ENCODE assay signal across 9 cellular contexts in genomic region chr1:161226320-161226711, GRCh38. TPM values are rescaled to one million over a fixed set of nuclear protein-coding genes. Genes with fewer than 3 reads are reported as not detected.
DNase-seq lines count a peak whose midpoint lies in the region; ATAC-seq and TF ChIP-seq lines count a peak whose summit lies in the region.
"Had no signal": no experiment of that assay in that cellular context is flagged by ENCODE, and none has a peak within 500 bp of the region (broad histone marks: within the 10 kb centered on the region; RNA-seq: fewer than 3 reads in every experiment).

No MANE protein-coding gene starts in this region.

- POLR2A ChIA-PET in PC-9 (lab: Charles Lee; ENCODE audit: unreplicated experiment) = interaction anchor here (0.6 to 0.7 kb wide), 2 partner anchors 23 to 73 kb away, joined by 3 read pairs; partner anchors contain the start of gene UFC1

- H3K4me1 ChIP-seq in PC-9 (replicated peaks; ENCODE audit: insufficient read depth) (peaks cover 16% of the 10 kb centered on the region), parathyroid adenoma (peaks cover 5% of the 10 kb centered on the region)

- H3K79me2 ChIP-seq in PC-9 (ENCODE audit: low read depth) (no peaks in the 10 kb centered on the region), parathyroid adenoma (no peaks in the 10 kb centered on the region)

- peak overlapping the region; percentile 91 for H3K4me2 ChIP-seq in PC-9
- H3K4me2 ChIP-seq in parathyroid adenoma (ENCODE audit: low read length) = peak overlapping the region; percentile 81

- no peaks in the 10 kb centered on the region for H3K27me3 ChIP-seq in GM06990 (replicated peaks; ENCODE audit: control insufficient read depth, insufficient read depth, low read length)
- no peaks in the 10 kb centered on the region for H3K27me3 ChIP-seq in PC-9 (ENCODE audit: insufficient read depth, low read depth)
- H3K27me3 ChIP-seq in parathyroid adenoma (ENCODE audit: control insufficient read depth, insufficient read depth, low read length) = no peaks in the 10 kb centered on the region

- no peaks in the 10 kb centered on the region for H4K20me1 ChIP-seq in PC-9 (ENCODE audit: insufficient read depth)

- no TSS peak for BruUV-seq in PC-9 (replicated peaks; lab: Mats Ljungman, UMichigan)

- TF ChIP-seq CTCF in GM06990 (IDR thresholded peaks at IDR 0.05; ENCODE audit: insufficient read depth, low read length, poor library complexity, severe bottlenecking) (no peak), PC-9 (conservative IDR thresholded peaks at IDR 0.05) (no peak), parathyroid adenoma (IDR thresholded peaks at IDR 0.05) (no peak)

- H3K9me3 ChIP-seq in PC-9 (ENCODE audit: insufficient read depth, low read depth) (no peaks in the 10 kb centered on the region), parathyroid adenoma (ENCODE audit: control insufficient read depth, low read length) (no peaks in the 10 kb centered on the region)

- no peaks in the 10 kb centered on the region for H3K9me2 ChIP-seq in PC-9 (ENCODE audit: insufficient read depth)

- peak; percentile 34 for DNase-seq in GM06990 (ENCODE audit: extremely low read depth, insufficient read length)
- DNase-seq in PC-9 = no peak
- DNase-seq in epithelial cell of prostate (ENCODE audit: low read depth, low spot score) = no peak
- no peak for DNase-seq in GOT3 (lab: John Stamatoyannopoulos, UW)
- no peak for DNase-seq in cortex of kidney (lab: John Stamatoyannopoulos, UW)
- DNase-seq in SIG-M5 treated with dmso at 0.1 percent for 504 hours (lab: John Stamatoyannopoulos, UW; ENCODE audit: unreplicated experiment) = no peak

- ATAC-seq in GM19324 (IDR thresholded peaks at IDR 0.05; ENCODE audit: low FRiP score, unreplicated experiment) = no peak

- H3K36me3 ChIP-seq in GM06990 (ENCODE audit: control insufficient read depth, insufficient read depth, low read length) (peaks cover 12% of the 10 kb centered on the region), PC-9 (ENCODE audit: low read depth) (no peaks in the 10 kb centered on the region), parathyroid adenoma (ENCODE audit: control insufficient read depth, insufficient read depth, low read length) (no peaks in the 10 kb centered on the region)

- H3K4me3 ChIP-seq in GM06990 (replicated peaks; ENCODE audit: low read depth, low read length) (peak overlapping the region; percentile 77), PC-9 (peak overlapping the region; percentile 83), parathyroid adenoma (ENCODE audit: low read depth, low read length) (peak overlapping the region; percentile 79)

- H2AFZ ChIP-seq in PC-9 (peak overlapping the region; percentile 88), parathyroid adenoma (peak overlapping the region; percentile 90)

- H3K9ac ChIP-seq in parathyroid adenoma = no peak overlapping the region

- H3K27ac ChIP-seq in PC-9 (no peak overlapping the region), epithelial cell of prostate (peak overlapping the region; percentile 54), parathyroid adenoma (peak overlapping the region; percentile 56)

- CTCF ChIA-PET in PC-9 (lab: Charles Lee) = interaction anchor here (0.6 to 1.4 kb wide), 9 partner anchors 15 to 156 kb away, joined by 3 to 13 read pairs (median 5); partner anchors contain the start of gene SDHC

- intact Hi-C loops in PC-9 (cut with micrococcal nuclease; ENCODE audit: unreplicated experiment) = loop anchor here (2.0 to 10.0 kb wide), 2 partner anchors 156 to 538 kb away; partner anchors contain the start of gene ATF6

- H3F3A ChIP-seq in PC-9 (ENCODE audit: insufficient read depth, low read depth) = peaks cover 3% of the 10 kb centered on the region; the same call in 1 of the 2 replicates

RNA-seq across cellular contexts. Expression of gene TOMM40L, which starts 0.5 kb away (rescaled TPM):
- 4.3 and 6.7 TPM in 2 replicates for total RNA-seq in PC-9 (2021)

RNA-seq across cellular contexts. Expression of gene APOA2, which starts 2.9 kb away (rescaled TPM):
- total RNA-seq in PC-9 (2021) = not detected in 2 replicates
- total RNA-seq: SK-MEL-5 had no signal

RNA-seq across cellular contexts. Expression of gene FCER1G, which starts 11.2 kb away (rescaled TPM):
- 1.3 TPM in 1 of 2 replicates, not detected in the other for total RNA-seq in PC-9 (2021)

RNA-seq across cellular contexts. Expression of gene NR1I3, which starts 11.7 kb away (rescaled TPM):
- not detected in 2 replicates for total RNA-seq in PC-9 (2021)
- total RNA-seq: SK-MEL-5 had no signal

RNA-seq across cellular contexts. Expression of gene NDUFS2, which starts 24.1 kb away (rescaled TPM):
- total RNA-seq in PC-9 (2021) = 99.5 and 107 TPM in 2 replicates
